1 cellular context compared by ENCODE assay signal in the genomic region with DNA sequence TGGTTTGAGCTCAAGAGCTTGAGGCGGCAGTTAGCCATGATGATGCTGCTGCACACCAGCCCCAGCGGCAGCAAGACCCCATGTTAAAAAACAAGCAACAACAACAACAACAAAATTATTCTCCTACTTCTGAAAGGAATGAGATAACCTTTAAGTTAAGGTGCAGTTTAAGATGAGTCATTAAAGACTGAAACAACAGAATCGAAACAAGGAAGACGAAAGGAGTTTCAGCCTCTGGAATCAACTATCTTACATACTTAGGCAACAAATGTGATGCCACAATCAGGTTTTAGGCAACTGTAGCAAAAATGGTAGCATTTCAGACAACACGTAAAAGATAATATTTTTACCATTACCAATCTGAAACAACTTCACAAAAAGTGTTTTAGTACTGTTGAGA.
TF ChIP-seq lines count a peak whose summit lies in the region.

No MANE protein-coding gene starts in this region.

TF ChIP-seq in WTC11, 78 proteins besides CTCF, POLR2A, EP300 and RAD21:
- no peak for TF ChIP-seq JAZF1 (CRISPR knock-in tag; IDR thresholded peaks at IDR 0.05)
- TF ChIP-seq, protein P1, sequence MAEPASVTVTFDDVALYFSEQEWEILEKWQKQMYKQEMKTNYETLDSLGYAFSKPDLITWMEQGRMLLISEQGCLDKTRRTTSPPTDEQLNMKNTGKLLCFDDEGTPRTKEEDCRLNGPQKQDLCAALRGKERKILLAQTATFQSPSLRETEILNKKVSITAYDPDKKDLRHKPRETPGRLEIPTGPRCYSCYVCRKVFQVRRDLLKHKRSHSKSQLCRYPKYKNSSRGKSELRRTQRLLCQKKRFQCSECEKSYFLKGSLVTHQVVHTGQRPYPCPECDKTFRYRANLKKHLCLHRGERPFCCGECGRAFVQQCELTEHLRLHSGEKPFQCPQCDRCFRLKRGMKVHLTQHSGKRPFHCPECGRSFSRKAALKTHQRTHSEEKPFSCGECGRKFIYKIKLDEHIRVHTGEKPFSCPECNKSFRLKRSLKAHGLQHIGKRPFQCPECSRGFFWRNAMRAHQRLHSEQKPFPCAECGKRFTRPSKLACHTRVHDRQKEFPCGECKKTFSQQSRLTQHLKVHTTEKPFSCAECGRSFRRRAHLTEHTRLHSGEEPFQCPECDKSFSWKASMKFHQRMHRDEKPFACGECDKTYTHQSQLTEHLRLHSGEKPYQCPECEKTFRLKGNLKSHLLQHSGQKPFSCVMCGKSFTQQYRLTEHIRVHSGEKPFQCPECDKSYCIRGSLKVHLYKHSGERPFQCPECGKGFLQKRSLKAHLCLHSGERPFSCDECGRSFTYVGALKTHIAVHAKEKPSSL (CRISPR knock-in tag; conservative IDR thresholded peaks at IDR 0.05) = no peak
- TF ChIP-seq, protein P2, sequence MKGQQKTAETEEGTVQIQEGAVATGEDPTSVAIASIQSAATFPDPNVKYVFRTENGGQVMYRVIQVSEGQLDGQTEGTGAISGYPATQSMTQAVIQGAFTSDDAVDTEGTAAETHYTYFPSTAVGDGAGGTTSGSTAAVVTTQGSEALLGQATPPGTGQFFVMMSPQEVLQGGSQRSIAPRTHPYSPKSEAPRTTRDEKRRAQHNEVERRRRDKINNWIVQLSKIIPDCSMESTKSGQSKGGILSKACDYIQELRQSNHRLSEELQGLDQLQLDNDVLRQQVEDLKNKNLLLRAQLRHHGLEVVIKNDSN (CRISPR knock-in tag; IDR thresholded peaks at IDR 0.05) = no peak
- TF ChIP-seq, protein P3, sequence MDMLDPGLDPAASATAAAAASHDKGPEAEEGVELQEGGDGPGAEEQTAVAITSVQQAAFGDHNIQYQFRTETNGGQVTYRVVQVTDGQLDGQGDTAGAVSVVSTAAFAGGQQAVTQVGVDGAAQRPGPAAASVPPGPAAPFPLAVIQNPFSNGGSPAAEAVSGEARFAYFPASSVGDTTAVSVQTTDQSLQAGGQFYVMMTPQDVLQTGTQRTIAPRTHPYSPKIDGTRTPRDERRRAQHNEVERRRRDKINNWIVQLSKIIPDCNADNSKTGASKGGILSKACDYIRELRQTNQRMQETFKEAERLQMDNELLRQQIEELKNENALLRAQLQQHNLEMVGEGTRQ (CRISPR knock-in tag; IDR thresholded peaks at IDR 0.05) = no peak
- TF ChIP-seq, protein P4, sequence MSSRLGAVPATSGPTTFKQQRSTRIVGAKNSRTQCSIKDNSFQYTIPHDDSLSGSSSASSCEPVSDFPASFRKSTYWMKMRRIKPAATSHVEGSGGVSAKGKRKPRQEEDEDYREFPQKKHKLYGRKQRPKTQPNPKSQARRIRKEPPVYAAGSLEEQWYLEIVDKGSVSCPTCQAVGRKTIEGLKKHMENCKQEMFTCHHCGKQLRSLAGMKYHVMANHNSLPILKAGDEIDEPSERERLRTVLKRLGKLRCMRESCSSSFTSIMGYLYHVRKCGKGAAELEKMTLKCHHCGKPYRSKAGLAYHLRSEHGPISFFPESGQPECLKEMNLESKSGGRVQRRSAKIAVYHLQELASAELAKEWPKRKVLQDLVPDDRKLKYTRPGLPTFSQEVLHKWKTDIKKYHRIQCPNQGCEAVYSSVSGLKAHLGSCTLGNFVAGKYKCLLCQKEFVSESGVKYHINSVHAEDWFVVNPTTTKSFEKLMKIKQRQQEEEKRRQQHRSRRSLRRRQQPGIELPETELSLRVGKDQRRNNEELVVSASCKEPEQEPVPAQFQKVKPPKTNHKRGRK (CRISPR knock-in tag; IDR thresholded peaks at IDR 0.05; ENCODE audit: borderline replicate concordance) = no peak
- TF ChIP-seq FOXK1 (CRISPR knock-in tag; IDR thresholded peaks at IDR 0.05) = no peak
- no peak for TF ChIP-seq NR3C1 (CRISPR knock-in tag; conservative IDR thresholded peaks at IDR 0.05; ENCODE audit: low read depth)
- TF ChIP-seq, protein P5, sequence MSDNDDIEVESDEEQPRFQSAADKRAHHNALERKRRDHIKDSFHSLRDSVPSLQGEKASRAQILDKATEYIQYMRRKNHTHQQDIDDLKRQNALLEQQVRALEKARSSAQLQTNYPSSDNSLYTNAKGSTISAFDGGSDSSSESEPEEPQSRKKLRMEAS (CRISPR knock-in tag; IDR thresholded peaks at IDR 0.05) = no peak
- TF ChIP-seq, protein P6, sequence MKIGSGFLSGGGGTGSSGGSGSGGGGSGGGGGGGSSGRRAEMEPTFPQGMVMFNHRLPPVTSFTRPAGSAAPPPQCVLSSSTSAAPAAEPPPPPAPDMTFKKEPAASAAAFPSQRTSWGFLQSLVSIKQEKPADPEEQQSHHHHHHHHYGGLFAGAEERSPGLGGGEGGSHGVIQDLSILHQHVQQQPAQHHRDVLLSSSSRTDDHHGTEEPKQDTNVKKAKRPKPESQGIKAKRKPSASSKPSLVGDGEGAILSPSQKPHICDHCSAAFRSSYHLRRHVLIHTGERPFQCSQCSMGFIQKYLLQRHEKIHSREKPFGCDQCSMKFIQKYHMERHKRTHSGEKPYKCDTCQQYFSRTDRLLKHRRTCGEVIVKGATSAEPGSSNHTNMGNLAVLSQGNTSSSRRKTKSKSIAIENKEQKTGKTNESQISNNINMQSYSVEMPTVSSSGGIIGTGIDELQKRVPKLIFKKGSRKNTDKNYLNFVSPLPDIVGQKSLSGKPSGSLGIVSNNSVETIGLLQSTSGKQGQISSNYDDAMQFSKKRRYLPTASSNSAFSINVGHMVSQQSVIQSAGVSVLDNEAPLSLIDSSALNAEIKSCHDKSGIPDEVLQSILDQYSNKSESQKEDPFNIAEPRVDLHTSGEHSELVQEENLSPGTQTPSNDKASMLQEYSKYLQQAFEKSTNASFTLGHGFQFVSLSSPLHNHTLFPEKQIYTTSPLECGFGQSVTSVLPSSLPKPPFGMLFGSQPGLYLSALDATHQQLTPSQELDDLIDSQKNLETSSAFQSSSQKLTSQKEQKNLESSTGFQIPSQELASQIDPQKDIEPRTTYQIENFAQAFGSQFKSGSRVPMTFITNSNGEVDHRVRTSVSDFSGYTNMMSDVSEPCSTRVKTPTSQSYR (CRISPR knock-in tag; IDR thresholded peaks at IDR 0.05) = no peak
- TF ChIP-seq ZNF219 (CRISPR knock-in tag; IDR thresholded peaks at IDR 0.05; ENCODE audit: borderline replicate concordance) = no peak
- TF ChIP-seq ETV6 (CRISPR knock-in tag; IDR thresholded peaks at IDR 0.05) = no peak
- TF ChIP-seq, protein P7, sequence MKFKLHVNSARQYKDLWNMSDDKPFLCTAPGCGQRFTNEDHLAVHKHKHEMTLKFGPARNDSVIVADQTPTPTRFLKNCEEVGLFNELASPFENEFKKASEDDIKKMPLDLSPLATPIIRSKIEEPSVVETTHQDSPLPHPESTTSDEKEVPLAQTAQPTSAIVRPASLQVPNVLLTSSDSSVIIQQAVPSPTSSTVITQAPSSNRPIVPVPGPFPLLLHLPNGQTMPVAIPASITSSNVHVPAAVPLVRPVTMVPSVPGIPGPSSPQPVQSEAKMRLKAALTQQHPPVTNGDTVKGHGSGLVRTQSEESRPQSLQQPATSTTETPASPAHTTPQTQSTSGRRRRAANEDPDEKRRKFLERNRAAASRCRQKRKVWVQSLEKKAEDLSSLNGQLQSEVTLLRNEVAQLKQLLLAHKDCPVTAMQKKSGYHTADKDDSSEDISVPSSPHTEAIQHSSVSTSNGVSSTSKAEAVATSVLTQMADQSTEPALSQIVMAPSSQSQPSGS (CRISPR knock-in tag; IDR thresholded peaks at IDR 0.05; ENCODE audit: borderline replicate concordance, low read depth) = no peak
- no peak for TF ChIP-seq ZNF396 (CRISPR knock-in tag; IDR thresholded peaks at IDR 0.05; ENCODE audit: borderline replicate concordance)
- TF ChIP-seq CBFB (CRISPR knock-in tag; IDR thresholded peaks at IDR 0.05; ENCODE audit: low read depth) = no peak
- TF ChIP-seq, protein P8, sequence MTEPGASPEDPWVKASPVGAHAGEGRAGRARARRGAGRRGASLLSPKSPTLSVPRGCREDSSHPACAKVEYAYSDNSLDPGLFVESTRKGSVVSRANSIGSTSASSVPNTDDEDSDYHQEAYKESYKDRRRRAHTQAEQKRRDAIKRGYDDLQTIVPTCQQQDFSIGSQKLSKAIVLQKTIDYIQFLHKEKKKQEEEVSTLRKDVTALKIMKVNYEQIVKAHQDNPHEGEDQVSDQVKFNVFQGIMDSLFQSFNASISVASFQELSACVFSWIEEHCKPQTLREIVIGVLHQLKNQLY (CRISPR knock-in tag; IDR thresholded peaks at IDR 0.05) = no peak
- TF ChIP-seq, protein P9, sequence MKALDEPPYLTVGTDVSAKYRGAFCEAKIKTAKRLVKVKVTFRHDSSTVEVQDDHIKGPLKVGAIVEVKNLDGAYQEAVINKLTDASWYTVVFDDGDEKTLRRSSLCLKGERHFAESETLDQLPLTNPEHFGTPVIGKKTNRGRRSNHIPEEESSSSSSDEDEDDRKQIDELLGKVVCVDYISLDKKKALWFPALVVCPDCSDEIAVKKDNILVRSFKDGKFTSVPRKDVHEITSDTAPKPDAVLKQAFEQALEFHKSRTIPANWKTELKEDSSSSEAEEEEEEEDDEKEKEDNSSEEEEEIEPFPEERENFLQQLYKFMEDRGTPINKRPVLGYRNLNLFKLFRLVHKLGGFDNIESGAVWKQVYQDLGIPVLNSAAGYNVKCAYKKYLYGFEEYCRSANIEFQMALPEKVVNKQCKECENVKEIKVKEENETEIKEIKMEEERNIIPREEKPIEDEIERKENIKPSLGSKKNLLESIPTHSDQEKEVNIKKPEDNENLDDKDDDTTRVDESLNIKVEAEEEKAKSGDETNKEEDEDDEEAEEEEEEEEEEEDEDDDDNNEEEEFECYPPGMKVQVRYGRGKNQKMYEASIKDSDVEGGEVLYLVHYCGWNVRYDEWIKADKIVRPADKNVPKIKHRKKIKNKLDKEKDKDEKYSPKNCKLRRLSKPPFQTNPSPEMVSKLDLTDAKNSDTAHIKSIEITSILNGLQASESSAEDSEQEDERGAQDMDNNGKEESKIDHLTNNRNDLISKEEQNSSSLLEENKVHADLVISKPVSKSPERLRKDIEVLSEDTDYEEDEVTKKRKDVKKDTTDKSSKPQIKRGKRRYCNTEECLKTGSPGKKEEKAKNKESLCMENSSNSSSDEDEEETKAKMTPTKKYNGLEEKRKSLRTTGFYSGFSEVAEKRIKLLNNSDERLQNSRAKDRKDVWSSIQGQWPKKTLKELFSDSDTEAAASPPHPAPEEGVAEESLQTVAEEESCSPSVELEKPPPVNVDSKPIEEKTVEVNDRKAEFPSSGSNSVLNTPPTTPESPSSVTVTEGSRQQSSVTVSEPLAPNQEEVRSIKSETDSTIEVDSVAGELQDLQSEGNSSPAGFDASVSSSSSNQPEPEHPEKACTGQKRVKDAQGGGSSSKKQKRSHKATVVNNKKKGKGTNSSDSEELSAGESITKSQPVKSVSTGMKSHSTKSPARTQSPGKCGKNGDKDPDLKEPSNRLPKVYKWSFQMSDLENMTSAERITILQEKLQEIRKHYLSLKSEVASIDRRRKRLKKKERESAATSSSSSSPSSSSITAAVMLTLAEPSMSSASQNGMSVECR (CRISPR knock-in tag; IDR thresholded peaks at IDR 0.05; ENCODE audit: borderline replicate concordance) = no peak
